Comparison of ENCODE assay signal across 1 cellular context in genomic region chr1:10936998-10937901, GRCh38.
TF ChIP-seq lines count a peak whose summit lies in the region.

No MANE protein-coding gene starts in this region.

TF ChIP-seq in HepG2, 621 proteins besides CTCF, POLR2A, EP300 and RAD21 (continued from another document and continues in another):
- TF ChIP-seq, protein P1, sequence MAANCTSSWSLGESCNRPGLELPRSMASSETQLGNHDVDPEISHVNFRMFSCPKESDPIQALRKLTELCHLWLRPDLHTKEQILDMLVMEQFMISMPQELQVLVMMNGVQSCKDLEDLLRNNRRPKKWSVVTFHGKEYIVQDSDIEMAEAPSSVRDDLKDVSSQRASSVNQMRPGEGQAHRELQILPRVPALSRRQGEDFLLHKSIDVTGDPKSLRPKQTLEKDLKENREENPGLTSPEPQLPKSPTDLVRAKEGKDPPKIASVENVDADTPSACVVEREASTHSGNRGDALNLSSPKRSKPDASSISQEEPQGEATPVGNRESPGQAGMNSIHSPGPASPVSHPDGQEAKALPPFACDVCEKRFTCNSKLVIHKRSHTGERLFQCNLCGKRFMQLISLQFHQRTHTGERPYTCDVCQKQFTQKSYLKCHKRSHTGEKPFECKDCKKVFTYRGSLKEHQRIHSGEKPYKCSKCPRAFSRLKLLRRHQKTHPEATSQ (CRISPR knock-in tag; IDR thresholded peaks at IDR 0.05; ENCODE audit: borderline replicate concordance): 0 out of 2 replicates have a peak, but pooled peaks have one; percentile 21
- TF ChIP-seq MAFK (conservative IDR thresholded peaks at IDR 0.05 in 1 of 2, IDR thresholded peaks at IDR 0.05 in 1 of 2; ENCODE audit: low read length in 2 of 2) (no peak), JUN (CRISPR knock-in tag; IDR thresholded peaks at IDR 0.05) (no peak), PHF21A (CRISPR knock-in tag; IDR thresholded peaks at IDR 0.05) (peak; percentile 96), ZNF687 (CRISPR knock-in tag; IDR thresholded peaks at IDR 0.05) (peak; percentile 84), ZNF317 (CRISPR knock-in tag; IDR thresholded peaks at IDR 0.05) (no peak), ZNF230 (CRISPR knock-in tag; IDR thresholded peaks at IDR 0.05) (no peak), JUND (CRISPR knock-in tag; IDR thresholded peaks at IDR 0.05) (no peak), ZNF468 (CRISPR knock-in tag; IDR thresholded peaks at IDR 0.05) (no peak), SRSF1 (optimal IDR thresholded peaks at IDR 0.05; ENCODE audit: low read depth, low read length) (peak; percentile 69), ZNF124 (CRISPR knock-in tag; IDR thresholded peaks at IDR 0.05) (no peak), HHEX (CRISPR knock-in tag; IDR thresholded peaks at IDR 0.05) (peak; percentile 53), JUNB (CRISPR knock-in tag; IDR thresholded peaks at IDR 0.05; ENCODE audit: borderline replicate concordance) (no peak), BRF2 (CRISPR knock-in tag; IDR thresholded peaks at IDR 0.05) (no peak), PATZ1 (CRISPR knock-in tag; IDR thresholded peaks at IDR 0.05) (peak; percentile 91), SNRNP70 (IDR thresholded peaks at IDR 0.05; ENCODE audit: low read depth, low read length) (no peak), KLF12 (CRISPR knock-in tag; IDR thresholded peaks at IDR 0.05; ENCODE audit: borderline replicate concordance) (no peak), SNAPC4 (CRISPR knock-in tag; IDR thresholded peaks at IDR 0.05) (no peak), DDIT3 (CRISPR knock-in tag; IDR thresholded peaks at IDR 0.05) (no peak), NR2F6 (IDR thresholded peaks at IDR 0.05) (peak; percentile 40; the same call in 1 of the 2 replicates), NR2F6 (CRISPR knock-in tag; IDR thresholded peaks at IDR 0.05) (peak; percentile 53; the same call in 1 of the 2 replicates), HCFC1 (IDR thresholded peaks at IDR 0.05; ENCODE audit: low read depth, low read length) (no peak), ZNF484 (CRISPR knock-in tag; IDR thresholded peaks at IDR 0.05; ENCODE audit: borderline replicate concordance, low read depth) (no peak), ZNF44 (CRISPR knock-in tag; IDR thresholded peaks at IDR 0.05) (no peak; the same call in 1 of the 2 replicates), MLLT10 (CRISPR knock-in tag; IDR thresholded peaks at IDR 0.05) (no peak), ZBTB7B (CRISPR knock-in tag; IDR thresholded peaks at IDR 0.05) (peak; percentile 91), RFX5 (IDR thresholded peaks at IDR 0.05; ENCODE audit: low read depth, low read length) (no peak)
- TF ChIP-seq, protein P2, sequence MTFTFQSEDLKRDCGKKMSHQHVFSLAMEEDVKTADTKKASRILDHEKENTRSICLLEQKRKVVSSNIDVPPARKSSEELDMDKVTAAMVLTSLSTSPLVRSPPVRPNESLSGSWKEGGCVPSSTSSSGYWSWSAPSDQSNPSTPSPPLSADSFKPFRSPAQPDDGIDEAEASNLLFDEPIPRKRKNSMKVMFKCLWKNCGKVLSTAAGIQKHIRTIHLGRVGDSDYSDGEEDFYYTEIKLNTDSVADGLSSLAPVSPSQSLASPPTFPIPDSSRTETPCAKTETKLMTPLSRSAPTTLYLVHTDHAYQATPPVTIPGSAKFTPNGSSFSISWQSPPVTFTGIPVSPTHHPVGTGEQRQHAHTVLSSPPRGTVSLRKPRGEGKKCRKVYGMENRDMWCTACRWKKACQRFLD (CRISPR knock-in tag; IDR thresholded peaks at IDR 0.05; ENCODE audit: borderline replicate concordance): peak; percentile 56; the same call in 1 of the 2 replicates
- TF ChIP-seq, protein P3, sequence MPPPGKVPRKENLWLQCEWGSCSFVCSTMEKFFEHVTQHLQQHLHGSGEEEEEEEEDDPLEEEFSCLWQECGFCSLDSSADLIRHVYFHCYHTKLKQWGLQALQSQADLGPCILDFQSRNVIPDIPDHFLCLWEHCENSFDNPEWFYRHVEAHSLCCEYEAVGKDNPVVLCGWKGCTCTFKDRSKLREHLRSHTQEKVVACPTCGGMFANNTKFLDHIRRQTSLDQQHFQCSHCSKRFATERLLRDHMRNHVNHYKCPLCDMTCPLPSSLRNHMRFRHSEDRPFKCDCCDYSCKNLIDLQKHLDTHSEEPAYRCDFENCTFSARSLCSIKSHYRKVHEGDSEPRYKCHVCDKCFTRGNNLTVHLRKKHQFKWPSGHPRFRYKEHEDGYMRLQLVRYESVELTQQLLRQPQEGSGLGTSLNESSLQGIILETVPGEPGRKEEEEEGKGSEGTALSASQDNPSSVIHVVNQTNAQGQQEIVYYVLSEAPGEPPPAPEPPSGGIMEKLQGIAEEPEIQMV (CRISPR knock-in tag; IDR thresholded peaks at IDR 0.05; ENCODE audit: low read depth): no peak
- TF ChIP-seq, protein P4, sequence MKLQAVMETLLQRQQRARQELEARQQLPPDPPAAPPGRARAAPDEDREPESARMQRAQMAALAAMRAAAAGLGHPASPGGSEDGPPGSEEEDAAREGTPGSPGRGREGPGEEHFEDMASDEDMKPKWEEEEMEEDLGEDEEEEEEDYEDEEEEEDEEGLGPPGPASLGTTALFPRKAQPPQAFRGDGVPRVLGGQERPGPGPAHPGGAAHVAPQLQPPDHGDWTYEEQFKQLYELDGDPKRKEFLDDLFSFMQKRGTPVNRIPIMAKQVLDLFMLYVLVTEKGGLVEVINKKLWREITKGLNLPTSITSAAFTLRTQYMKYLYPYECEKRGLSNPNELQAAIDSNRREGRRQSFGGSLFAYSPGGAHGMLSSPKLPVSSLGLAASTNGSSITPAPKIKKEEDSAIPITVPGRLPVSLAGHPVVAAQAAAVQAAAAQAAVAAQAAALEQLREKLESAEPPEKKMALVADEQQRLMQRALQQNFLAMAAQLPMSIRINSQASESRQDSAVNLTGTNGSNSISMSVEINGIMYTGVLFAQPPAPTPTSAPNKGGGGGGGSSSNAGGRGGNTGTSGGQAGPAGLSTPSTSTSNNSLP (IDR thresholded peaks at IDR 0.05; ENCODE audit: low read depth, low read length): no peak
- TF ChIP-seq, protein P5, sequence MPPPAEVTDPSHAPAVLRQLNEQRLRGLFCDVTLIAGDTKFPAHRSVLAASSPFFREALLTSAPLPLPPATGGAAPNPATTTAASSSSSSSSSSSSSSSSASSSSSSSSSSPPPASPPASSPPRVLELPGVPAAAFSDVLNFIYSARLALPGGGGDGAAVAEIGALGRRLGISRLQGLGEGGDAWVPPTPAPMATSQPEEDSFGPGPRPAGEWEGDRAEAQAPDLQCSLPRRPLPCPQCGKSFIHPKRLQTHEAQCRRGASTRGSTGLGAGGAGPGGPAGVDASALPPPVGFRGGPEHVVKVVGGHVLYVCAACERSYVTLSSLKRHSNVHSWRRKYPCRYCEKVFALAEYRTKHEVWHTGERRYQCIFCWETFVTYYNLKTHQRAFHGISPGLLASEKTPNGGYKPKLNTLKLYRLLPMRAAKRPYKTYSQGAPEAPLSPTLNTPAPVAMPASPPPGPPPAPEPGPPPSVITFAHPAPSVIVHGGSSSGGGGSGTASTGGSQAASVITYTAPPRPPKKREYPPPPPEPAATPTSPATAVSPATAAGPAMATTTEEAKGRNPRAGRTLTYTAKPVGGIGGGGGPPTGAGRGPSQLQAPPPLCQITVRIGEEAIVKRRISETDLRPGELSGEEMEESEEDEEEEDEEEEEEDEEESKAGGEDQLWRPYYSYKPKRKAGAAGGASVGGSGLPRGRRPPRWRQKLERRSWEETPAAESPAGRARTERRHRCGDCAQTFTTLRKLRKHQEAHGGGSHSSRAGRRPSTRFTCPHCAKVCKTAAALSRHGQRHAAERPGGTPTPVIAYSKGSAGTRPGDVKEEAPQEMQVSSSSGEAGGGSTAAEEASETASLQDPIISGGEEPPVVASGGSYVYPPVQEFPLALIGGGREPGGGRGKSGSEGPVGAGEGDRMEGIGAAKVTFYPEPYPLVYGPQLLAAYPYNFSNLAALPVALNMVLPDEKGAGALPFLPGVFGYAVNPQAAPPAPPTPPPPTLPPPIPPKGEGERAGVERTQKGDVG (CRISPR knock-in tag; IDR thresholded peaks at IDR 0.05; ENCODE audit: borderline replicate concordance): peak; percentile 63; the same call in 1 of the 2 replicates
